Comparison of ENCODE assay signal across 28 cellular contexts in genomic region chr16:54068212-54068611, GRCh38.
"Had no signal": no experiment of that assay in that cellular context is flagged by ENCODE, and none has a peak within 500 bp of the region (broad histone marks: within the 10 kb centered on the region; RNA-seq: fewer than 3 reads in every experiment).

No MANE protein-coding gene starts in this region.

- H3K27me3 ChIP-seq: esophagus muscularis mucosa, foreskin keratinocyte, gastroesophageal sphincter, heart right ventricle, neural progenitor cell, right atrium auricular region, spleen, tibial nerve, upper lobe of left lung had no signal

- H3K27ac Mint-ChIP-seq: immature natural killer cell; memory B cell; naive thymus-derived CD4-positive, alpha-beta T cell; neural progenitor cell; stimulated activated memory B cell treated with anti-CD40 and anti-IgM and Interleukin-4, amounts not matched to agents 10 μg/mL and 1 μg/mL and 100 μg/mL, for 72 hours had no signal

- H3K36me3 Mint-ChIP-seq: neural progenitor cell had no signal

- H3K9me3 ChIP-seq: esophagus muscularis mucosa, gastroesophageal sphincter, heart right ventricle, prostate gland, right atrium auricular region, spleen, thoracic aorta, tibial nerve, upper lobe of left lung had no signal

- H3K4me3 Mint-ChIP-seq: immature natural killer cell; memory B cell; naive thymus-derived CD4-positive, alpha-beta T cell; nephron; neural progenitor cell; stimulated activated memory B cell treated with anti-CD40 and anti-IgM and Interleukin-4, amounts not matched to agents 10 μg/mL and 1 μg/mL and 100 μg/mL, for 72 hours had no signal

- H3K27ac ChIP-seq: coronary artery, esophagus muscularis mucosa, foreskin keratinocyte, gastroesophageal sphincter, heart right ventricle, neural progenitor cell, parathyroid adenoma, prostate gland, right atrium auricular region, skin epidermis, spleen, thoracic aorta, tibial nerve, upper lobe of left lung had no signal

- DNase-seq: dermis blood vessel endothelial cell; effector memory CD4-positive, alpha-beta T cell; foreskin keratinocyte; heart right ventricle; hypothalamus; immature natural killer cell; islet precursor cell; kidney glomerular epithelial cell; naive thymus-derived CD4-positive, alpha-beta T cell; spleen; stimulated activated CD4-positive, alpha-beta T cell treated with anti-CD3 and anti-CD28 coated beads, Interleukin-4, amount 100 ng/mL, for 4 hours; stimulated activated naive CD8-positive, alpha-beta T cell treated with anti-CD3 and anti-CD28 coated beads, Interleukin-15, Interleukin-2, amounts not matched to agents 100 U/mL and 50 U/mL, for 24 hours; substantia nigra; upper lobe of left lung had no signal

- H3K27me3 Mint-ChIP-seq: memory B cell; naive thymus-derived CD4-positive, alpha-beta T cell; stimulated activated memory B cell treated with anti-CD40 and anti-IgM and Interleukin-4, amounts not matched to agents 10 μg/mL and 1 μg/mL and 100 μg/mL, for 72 hours had no signal

- ATAC-seq: foreskin keratinocyte; gastroesophageal sphincter; heart right ventricle; naive thymus-derived CD4-positive, alpha-beta T cell; stimulated activated memory B cell treated with anti-CD40 and anti-IgM and Interleukin-4, amounts not matched to agents 10 μg/mL and 1 μg/mL and 100 μg/mL, for 72 hours; stimulated activated naive CD8-positive, alpha-beta T cell treated with anti-CD3 and anti-CD28 coated beads, Interleukin-15, Interleukin-2, amounts not matched to agents 100 U/mL and 50 U/mL, for 24 hours had no signal

- H3K4me1 Mint-ChIP-seq: immature natural killer cell; naive thymus-derived CD4-positive, alpha-beta T cell had no signal

- H3K4me1 ChIP-seq: foreskin keratinocyte, parathyroid adenoma, prostate gland, spleen, tibial nerve, upper lobe of left lung had no signal

- H3K36me3 ChIP-seq: esophagus muscularis mucosa, heart right ventricle, neural progenitor cell, prostate gland, right atrium auricular region, thoracic aorta, upper lobe of left lung had no signal

- H3K4me3 ChIP-seq: coronary artery, esophagus muscularis mucosa, gastroesophageal sphincter, heart right ventricle, lung, neural progenitor cell, prostate gland, right atrium auricular region, skin epidermis, spleen, thoracic aorta, tibial nerve, upper lobe of left lung had no signal

- H3K9me3 Mint-ChIP-seq: memory B cell; naive thymus-derived CD4-positive, alpha-beta T cell; neural progenitor cell; stimulated activated memory B cell treated with anti-CD40 and anti-IgM and Interleukin-4, amounts not matched to agents 10 μg/mL and 1 μg/mL and 100 μg/mL, for 72 hours had no signal
